10 cellular contexts compared by ENCODE assay signal in genomic region chr17:4584125-4584834, GRCh38. TPM values are rescaled to one million over a fixed set of nuclear protein-coding genes. Genes with fewer than 3 reads are reported as not detected.
DNase-seq lines count a peak whose midpoint lies in the region; ATAC-seq and TF ChIP-seq lines count a peak whose summit lies in the region.
"Had no signal": no experiment of that assay in that cellular context is flagged by ENCODE, and none has a peak within 500 bp of the region (broad histone marks: within the 10 kb centered on the region; RNA-seq: fewer than 3 reads in every experiment).

Gene SMTNL2 (plus strand): TSS chr17:4584529. CDS start chr17:4584606, 77 bp downstream.

- no peak for TF ChIP-seq POLR2A in tibial nerve (IDR thresholded peaks at IDR 0.05)

- H3K4me3 ChIP-seq in ascending aorta (peak within 1 kb of the TSS; percentile 52 to 66), lower lobe of right lung (peak within 1 kb of the TSS; percentile 59), tibial nerve (peak within 1 kb of the TSS; percentile 0 to 51 (median 34))
- H3K4me3 ChIP-seq: SJSA1 had no signal

- H3K4me3 Mint-ChIP-seq in activated CD4-positive, alpha-beta T cell treated with anti-CD3 and anti-CD28 coated beads, Interleukin-2, amount 10 ng/mL, durations not matched to agents 24 days and 14 days = peak within 1 kb of the TSS; percentile 57

- H3K9me3 ChIP-seq in ascending aorta (no peaks in the 10 kb centered on the region), lower lobe of right lung (no peaks in the 10 kb centered on the region), tibial nerve (no peaks in the 10 kb centered on the region)
- H3K9me3 ChIP-seq: SJSA1 had no signal

- no peak for TF ChIP-seq EP300 in tibial nerve (IDR thresholded peaks at IDR 0.05)

- H3K27ac ChIP-seq in ascending aorta (no peak within 1 kb of the TSS), lower lobe of right lung (peak within 1 kb of the TSS; percentile 44), tibial nerve (peak within 1 kb of the TSS in 2 of 4 donors; percentile 40 to 52)
- H3K27ac ChIP-seq: SJSA1 had no signal

- intact Hi-C loops in activated CD4-positive, alpha-beta T cell treated with anti-CD3 and anti-CD28 coated beads, Interleukin-2, amount 10 ng/mL, durations not matched to agents 24 days and 14 days (cut with micrococcal nuclease) = no loop called here
- intact Hi-C loops in ascending aorta (cut with DNase I) (no loop called here), lower lobe of right lung (cut with DNase I) (no loop called here)

- peaks cover 49% of the 10 kb centered on the region for H3K27me3 Mint-ChIP-seq in activated CD4-positive, alpha-beta T cell treated with anti-CD3 and anti-CD28 coated beads, Interleukin-2, amount 10 ng/mL, durations not matched to agents 24 days and 14 days

- no peaks in the 10 kb centered on the region for H3K36me3 Mint-ChIP-seq in activated CD4-positive, alpha-beta T cell treated with anti-CD3 and anti-CD28 coated beads, Interleukin-2, amount 10 ng/mL, durations not matched to agents 24 days and 14 days (ENCODE audit: low read depth)

- peaks cover 18% of the 10 kb centered on the region for H3K27me3 ChIP-seq in ascending aorta
- H3K27me3 ChIP-seq in lower lobe of right lung (ENCODE audit: low read depth) = peaks cover 46% of the 10 kb centered on the region
- peaks cover 0 to 53% of the 10 kb centered on the region in 2 donors for H3K27me3 ChIP-seq in tibial nerve

- H3K4me1 Mint-ChIP-seq in activated CD4-positive, alpha-beta T cell treated with anti-CD3 and anti-CD28 coated beads, Interleukin-2, amount 10 ng/mL, durations not matched to agents 24 days and 14 days = peaks cover 2% of the 10 kb centered on the region

- WGBS in tibial nerve, 2 donors = 0 to 1% methylated on average over 25 to 43 of the region's 88 CpGs

- TF ChIP-seq CTCF in ascending aorta (IDR thresholded peaks at IDR 0.05) = no peak
- no peak for TF ChIP-seq CTCF in lower lobe of right lung (IDR thresholded peaks at IDR 0.05)
- no peak for TF ChIP-seq CTCF in tibial nerve (IDR thresholded peaks at IDR 0.05)

- DNase-seq in activated CD4-positive, alpha-beta T cell treated with anti-CD3 and anti-CD28 coated beads, Interleukin-2, amount 10 ng/mL, durations not matched to agents 24 days and 14 days = no peak
- DNase-seq in activated CD4-positive, alpha-beta T cell treated with anti-CD3 and anti-CD28 coated beads for 1 hour = no peak
- no peak for DNase-seq in ascending aorta (ENCODE audit: low spot score in 2 of 2)
- no peak for DNase-seq in lower lobe of right lung
- no peak for DNase-seq in tibial nerve (ENCODE audit: low spot score in 2 of 2)
- no peak for DNase-seq in anterior cingulate cortex (lab: John Stamatoyannopoulos, UW)
- no peak for DNase-seq in NCI-H1436 (lab: John Stamatoyannopoulos, UW)

- no peaks in the 10 kb centered on the region for H3K9me3 Mint-ChIP-seq in activated CD4-positive, alpha-beta T cell treated with anti-CD3 and anti-CD28 coated beads, Interleukin-2, amount 10 ng/mL, durations not matched to agents 24 days and 14 days

- ATAC-seq in lower lobe of right lung (peak; percentile 71 to 73), GM19463 (IDR thresholded peaks at IDR 0.05; ENCODE audit: unreplicated experiment) (no peak)

- H3K36me3 ChIP-seq in ascending aorta = no peaks in the 10 kb centered on the region
- H3K36me3 ChIP-seq in lower lobe of right lung = no peaks in the 10 kb centered on the region
- no peaks in the 10 kb centered on the region for H3K36me3 ChIP-seq in tibial nerve
- H3K36me3 ChIP-seq: SJSA1 had no signal

- H3K4me1 ChIP-seq in ascending aorta (peaks cover 2 to 9% of the 10 kb centered on the region in 2 donors), lower lobe of right lung (peaks cover 8% of the 10 kb centered on the region), tibial nerve (peaks cover 0 to 15% (median 6%) of the 10 kb centered on the region in 4 donors)

- no peak within 1 kb of the TSS for H3K27ac Mint-ChIP-seq in activated CD4-positive, alpha-beta T cell treated with anti-CD3 and anti-CD28 coated beads, Interleukin-2, amount 10 ng/mL, durations not matched to agents 24 days and 14 days

RNA-seq across cellular contexts. Expression of gene SMTNL2, which starts in this region (rescaled TPM):
- not detected in 2 replicates for total RNA-seq in activated CD4-positive, alpha-beta T cell treated with anti-CD3 and anti-CD28 coated beads, Interleukin-2, amount 10 ng/mL, durations not matched to agents 24 days and 14 days
- total RNA-seq in ascending aorta (15.6 TPM), lower lobe of right lung (6.4 TPM), tibial nerve (1 to 10 TPM; 1.5 to 8.2 (median 4.4) TPM)
- total RNA-seq: lung microvascular endothelial cell, SJSA1 had no signal
